31 cellular contexts compared by ENCODE assay signal in the genomic region with DNA sequence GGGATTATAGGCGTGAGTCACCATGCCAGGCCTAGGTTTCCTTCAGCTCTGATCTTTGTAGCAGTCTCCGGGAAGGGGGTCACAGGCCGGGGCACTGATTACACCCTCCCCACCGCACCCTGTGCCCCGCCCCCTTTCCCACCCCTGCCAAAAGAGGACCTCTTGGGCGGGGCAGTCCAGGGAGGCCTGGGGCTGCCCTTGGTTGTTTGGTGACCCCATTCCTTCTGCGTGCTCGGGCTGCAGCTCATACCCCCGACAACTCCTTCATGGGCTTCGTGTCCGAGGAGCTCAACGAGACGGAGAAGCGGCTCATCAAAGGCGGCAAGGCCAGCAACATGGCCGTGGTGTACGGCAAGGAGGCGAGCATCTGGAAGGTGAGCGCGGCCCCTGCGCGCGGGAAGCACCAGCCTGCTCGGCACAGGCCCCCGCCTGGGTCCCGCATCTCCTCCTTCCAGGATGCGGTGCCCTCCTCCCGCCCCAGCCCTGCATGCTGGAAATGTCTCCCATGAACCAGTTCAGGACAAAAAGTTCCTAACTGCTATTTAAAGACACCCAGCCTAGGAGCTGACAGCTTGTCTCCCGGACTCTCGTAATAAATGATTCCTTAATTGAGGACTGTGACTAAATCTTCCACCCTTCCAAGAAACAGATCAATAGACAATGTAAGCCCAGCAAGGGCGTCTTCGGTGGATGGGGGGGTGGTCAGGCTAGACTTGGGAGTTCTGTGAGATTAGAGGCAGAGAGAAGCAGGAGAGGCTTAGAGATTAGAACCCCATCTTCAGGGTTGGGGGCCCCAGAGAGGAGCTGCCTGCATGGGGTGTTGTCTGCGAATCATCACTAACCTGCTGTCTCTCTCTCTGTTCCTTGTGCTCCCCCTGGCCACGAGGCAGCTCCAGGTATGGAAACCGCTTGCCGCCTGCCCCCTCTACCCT.
"Had no signal": no experiment of that assay in that cellular context is flagged by ENCODE, and none has a peak within 500 bp of the region (broad histone marks: within the 10 kb centered on the region; RNA-seq: fewer than 3 reads in every experiment).

No MANE protein-coding gene starts in this region.

- H3K9me3 Mint-ChIP-seq: activated CD4-positive, alpha-beta memory T cell treated with anti-CD3 and anti-CD28 coated beads, Interleukin-2, amount 10 ng/mL, durations not matched to agents 7 days and 5 days; activated CD4-positive, alpha-beta T cell treated with anti-CD3 and anti-CD28 coated beads, Interleukin-2, amount 10 ng/mL, durations not matched to agents 24 days and 14 days; activated naive CD4-positive, alpha-beta T cell treated with anti-CD3 and anti-CD28 coated beads, Interleukin-2, amount 10 ng/mL, durations not matched to agents 7 days and 5 days; activated naive CD4-positive, alpha-beta T cell treated with anti-CD3 and anti-CD28 coated beads, Interleukin-2, amount 50 U/mL, for 72 hours; activated naive CD8-positive, alpha-beta T cell treated with anti-CD3 and anti-CD28 coated beads, Interleukin-2, amount 10 ng/mL, durations not matched to agents 7 days and 5 days; activated T-cell treated with anti-CD3 and anti-CD28 coated beads, Interleukin-2, amount 50 U/mL, for 24 hours; activated T-cell treated with anti-CD3 and anti-CD28 coated beads, Interleukin-2, amount 50 U/mL, for 72 hours; brain; effector memory CD8-positive, alpha-beta T cell; T-helper 2 cell treated with Interferon-gamma antibody and Interleukin-4, amounts not matched to agents 5 μg/mL and 100 μg/mL, for 36 hours had no signal

- H3K27me3 ChIP-seq: ascending aorta, breast epithelium, cardiac muscle cell had no signal

- H3K4me1 ChIP-seq: ascending aorta, breast epithelium, gastroesophageal sphincter had no signal

- H3K4me1 Mint-ChIP-seq: activated CD4-positive, alpha-beta memory T cell treated with anti-CD3 and anti-CD28 coated beads, Interleukin-2, amount 10 ng/mL, durations not matched to agents 7 days and 5 days; activated CD4-positive, alpha-beta T cell treated with anti-CD3 and anti-CD28 coated beads for 36 hours; activated naive CD4-positive, alpha-beta T cell treated with anti-CD3 and anti-CD28 coated beads, Interleukin-2, amount 10 ng/mL, durations not matched to agents 7 days and 5 days; activated naive CD8-positive, alpha-beta T cell treated with anti-CD3 and anti-CD28 coated beads, Interleukin-2, amount 10 ng/mL, durations not matched to agents 7 days and 5 days had no signal

- H3K27ac ChIP-seq: ascending aorta, breast epithelium, cardiac muscle cell, esophagus muscularis mucosa, gastroesophageal sphincter had no signal

- H3K36me3 ChIP-seq: ascending aorta, breast epithelium, cardiac muscle cell, esophagus muscularis mucosa, gastroesophageal sphincter had no signal

- H3K4me3 Mint-ChIP-seq: activated CD4-positive, alpha-beta memory T cell treated with anti-CD3 and anti-CD28 coated beads, Interleukin-2, amount 10 ng/mL, durations not matched to agents 7 days and 5 days; activated CD4-positive, alpha-beta T cell treated with anti-CD3 and anti-CD28 coated beads for 36 hours; activated CD4-positive, alpha-beta T cell treated with anti-CD3 and anti-CD28 coated beads, Interleukin-2, amount 10 ng/mL, durations not matched to agents 24 days and 14 days; activated naive CD4-positive, alpha-beta T cell treated with anti-CD3 and anti-CD28 coated beads, Interleukin-2, amount 10 ng/mL, durations not matched to agents 7 days and 5 days; activated naive CD8-positive, alpha-beta T cell treated with anti-CD3 and anti-CD28 coated beads, Interleukin-2, amount 10 ng/mL, durations not matched to agents 7 days and 5 days; activated T-cell treated with anti-CD3 and anti-CD28 coated beads, Interleukin-2, amount 50 U/mL, for 24 hours; activated T-cell treated with anti-CD3 and anti-CD28 coated beads, Interleukin-2, amount 50 U/mL, for 72 hours; brain; effector memory CD8-positive, alpha-beta T cell; T-helper 17 cell; T-helper 2 cell treated with Interferon-gamma antibody and Interleukin-4, amounts not matched to agents 5 μg/mL and 100 μg/mL, for 36 hours had no signal

- H3K4me3 ChIP-seq: ascending aorta, breast epithelium, cardiac muscle cell, esophagus muscularis mucosa, gastroesophageal sphincter had no signal

- DNase-seq: activated CD4-positive, alpha-beta memory T cell treated with anti-CD3 and anti-CD28 coated beads, Interleukin-2, amount 10 ng/mL, durations not matched to agents 7 days and 5 days; activated CD4-positive, alpha-beta T cell treated with anti-CD3 and anti-CD28 coated beads for 36 hours; activated CD4-positive, alpha-beta T cell treated with anti-CD3 and anti-CD28 coated beads, Interleukin-2, amount 10 ng/mL, durations not matched to agents 24 days and 14 days; activated CD4-positive, alpha-beta T cell treated with anti-CD3 and anti-CD28 coated beads, Interleukin-2, amount 50 U/mL, for 4 hours; activated CD4-positive, CD25-positive, alpha-beta regulatory T cell; activated CD4-positive, CD25-positive, alpha-beta regulatory T cell treated with anti-CD3 and anti-CD28 coated beads, Interleukin-2, amount 50 U/mL, for 72 hours; activated CD8-positive, alpha-beta memory T cell treated with anti-CD3 and anti-CD28 coated beads, Interleukin-2, amount 50 U/mL, for 48 hours; activated gamma-delta T cell; activated naive CD4-positive, alpha-beta T cell; activated naive CD4-positive, alpha-beta T cell treated with anti-CD3 and anti-CD28 coated beads, Interleukin-2, amount 10 ng/mL, durations not matched to agents 7 days and 5 days; activated naive CD8-positive, alpha-beta T cell treated with anti-CD3 and anti-CD28 coated beads, Interleukin-2, amount 10 ng/mL, durations not matched to agents 7 days and 5 days; activated T-cell treated with anti-CD3 and anti-CD28 coated beads for 4 hours; activated T-cell treated with anti-CD3 and anti-CD28 coated beads, Interleukin-2, amount 50 U/mL, for 24 hours; activated T-cell treated with anti-CD3 and anti-CD28 coated beads, Interleukin-2, amount 50 U/mL, for 72 hours; cortex of kidney; dermis blood vessel endothelial cell; effector CD4-positive, alpha-beta T cell; effector memory CD8-positive, alpha-beta T cell; erythroblast; foreskin melanocyte; T-helper 1 cell; T-helper 17 cell; T1000 had no signal

- H3K27me3 Mint-ChIP-seq: activated CD4-positive, alpha-beta T cell treated with anti-CD3 and anti-CD28 coated beads for 36 hours; activated T-cell treated with anti-CD3 and anti-CD28 coated beads, Interleukin-2, amount 50 U/mL, for 24 hours; brain had no signal

- ATAC-seq: activated CD4-positive, alpha-beta T cell treated with anti-CD3 and anti-CD28 coated beads for 36 hours; activated naive CD4-positive, alpha-beta T cell treated with anti-CD3 and anti-CD28 coated beads, Interleukin-2, amount 50 U/mL, for 72 hours; activated T-cell treated with anti-CD3 and anti-CD28 coated beads, Interleukin-2, amount 50 U/mL, for 72 hours; effector memory CD8-positive, alpha-beta T cell; gastroesophageal sphincter; T-helper 17 cell had no signal

- H3K36me3 Mint-ChIP-seq: activated naive CD4-positive, alpha-beta T cell treated with anti-CD3 and anti-CD28 coated beads, Interleukin-2, amount 10 ng/mL, durations not matched to agents 7 days and 5 days; activated naive CD4-positive, alpha-beta T cell treated with anti-CD3 and anti-CD28 coated beads, Interleukin-2, amount 50 U/mL, for 72 hours; activated naive CD8-positive, alpha-beta T cell treated with anti-CD3 and anti-CD28 coated beads, Interleukin-2, amount 10 ng/mL, durations not matched to agents 7 days and 5 days had no signal

- H3K27ac Mint-ChIP-seq: activated CD4-positive, alpha-beta memory T cell treated with anti-CD3 and anti-CD28 coated beads, Interleukin-2, amount 10 ng/mL, durations not matched to agents 7 days and 5 days; activated CD4-positive, alpha-beta T cell treated with anti-CD3 and anti-CD28 coated beads for 36 hours; activated CD4-positive, alpha-beta T cell treated with anti-CD3 and anti-CD28 coated beads, Interleukin-2, amount 10 ng/mL, durations not matched to agents 24 days and 14 days; activated naive CD4-positive, alpha-beta T cell treated with anti-CD3 and anti-CD28 coated beads, Interleukin-2, amount 10 ng/mL, durations not matched to agents 7 days and 5 days; activated naive CD8-positive, alpha-beta T cell treated with anti-CD3 and anti-CD28 coated beads, Interleukin-2, amount 10 ng/mL, durations not matched to agents 7 days and 5 days; activated T-cell treated with anti-CD3 and anti-CD28 coated beads, Interleukin-2, amount 50 U/mL, for 24 hours; activated T-cell treated with anti-CD3 and anti-CD28 coated beads, Interleukin-2, amount 50 U/mL, for 72 hours; brain; effector memory CD8-positive, alpha-beta T cell; T-helper 17 cell; T-helper 2 cell treated with Interferon-gamma antibody and Interleukin-4, amounts not matched to agents 5 μg/mL and 100 μg/mL, for 36 hours had no signal

- H3K9me3 ChIP-seq: ascending aorta, breast epithelium, esophagus muscularis mucosa, gastroesophageal sphincter had no signal
